19 cellular contexts compared by ENCODE assay signal in genomic region chr3:99413504-99413903, GRCh38.
DNase-seq lines count a peak whose midpoint lies in the region; ATAC-seq, FAIRE-seq and TF ChIP-seq lines count a peak whose summit lies in the region.
"Had no signal": no experiment of that assay in that cellular context is flagged by ENCODE, and none has a peak within 500 bp of the region (broad histone marks: within the 10 kb centered on the region; RNA-seq: fewer than 3 reads in every experiment).

No MANE protein-coding gene starts in this region.

- H3K27me3 ChIP-seq in HepG2 (ENCODE audit: control insufficient read depth in 1 of 2, insufficient read depth in 2 of 2, low read length in 2 of 2): no peaks in the 10 kb centered on the region
- no peaks in the 10 kb centered on the region for H3K27me3 ChIP-seq in esophagus muscularis mucosa
- H3K27me3 ChIP-seq: BLaER1 treated with 17β-estradiol and CSF1 and Interleukin-3, amounts not matched to agents 10 nM and 100 nM; esophagus squamous epithelium; tibial nerve had no signal

- no peak for TF ChIP-seq CTCF in RWPE1 (conservative IDR thresholded peaks at IDR 0.05; ENCODE audit: low read depth)
- TF ChIP-seq CTCF in epithelial cell of esophagus (IDR thresholded peaks at IDR 0.05; ENCODE audit: insufficient read depth, low read depth, low read length, missing control alignments): no peak
- no peak for TF ChIP-seq CTCF in HepG2 (CRISPR knock-in tag; IDR thresholded peaks at IDR 0.05)
- TF ChIP-seq CTCF in esophagus muscularis mucosa (IDR thresholded peaks at IDR 0.05): no peak

- no peak for TF ChIP-seq POLR2A in HepG2 (IDR thresholded peaks at IDR 0.05; ENCODE audit: insufficient read depth in 1 of 2, low read depth in 2 of 2, low read length in 2 of 2)
- TF ChIP-seq POLR2A in esophagus muscularis mucosa (IDR thresholded peaks at IDR 0.05; ENCODE audit: low read depth): no peak

- H3K9me3 ChIP-seq in HepG2 (ENCODE audit: low read length) (no peaks in the 10 kb centered on the region), esophagus muscularis mucosa (no peaks in the 10 kb centered on the region)
- H3K9me3 ChIP-seq: BLaER1 treated with 17β-estradiol and CSF1 and Interleukin-3, amounts not matched to agents 10 nM and 100 nM; esophagus squamous epithelium; psoas muscle; tibial nerve had no signal

- no peak for TF ChIP-seq RAD21 in HepG2 (CRISPR knock-in tag; IDR thresholded peaks at IDR 0.05)

- 0% methylated on average over 1 of the region's 1 CpG for WGBS in HepG2 (ENCODE audit: low lambda C conversion rate)
- WGBS in esophagus muscularis mucosa: 72% methylated on average over 1 of the region's 1 CpG

- H4K20me1 ChIP-seq in HepG2 (ENCODE audit: insufficient read depth, low read length): no peaks in the 10 kb centered on the region
- H4K20me1 ChIP-seq: BLaER1 treated with 17β-estradiol and CSF1 and Interleukin-3, amounts not matched to agents 10 nM and 100 nM had no signal

- no TSS peak for BruUV-seq in HepG2 (replicated peaks; lab: Mats Ljungman, UMichigan)

- ATAC-seq in HepG2 (no peak), GM19455 (IDR thresholded peaks at IDR 0.05; ENCODE audit: unreplicated experiment) (no peak), GM21786 (IDR thresholded peaks at IDR 0.05; ENCODE audit: unreplicated experiment) (no peak)
- ATAC-seq: activated CD8-positive, alpha-beta memory T cell treated with anti-CD3 and anti-CD28 coated beads, Interleukin-2, amount 10 ng/mL, durations not matched to agents 7 days and 5 days; psoas muscle had no signal

- H3K4me1 ChIP-seq in HepG2 (ENCODE audit: insufficient read depth, low read length) (no peaks in the 10 kb centered on the region), esophagus muscularis mucosa (no peaks in the 10 kb centered on the region)
- H3K4me1 ChIP-seq: esophagus squamous epithelium, psoas muscle had no signal

- H3K4me2 ChIP-seq in HepG2 (ENCODE audit: low read depth, low read length): no peak overlapping the region
- H3K4me2 ChIP-seq: BLaER1 treated with 17β-estradiol and CSF1 and Interleukin-3, amounts not matched to agents 10 nM and 100 nM had no signal

- no peak for FAIRE-seq in HepG2 (lab: Jason Lieb, UNC)
- FAIRE-seq: colon, GM12892 had no signal

- H3K36me3 ChIP-seq in HepG2 (replicated peaks in 1 of 2; ENCODE audit: control insufficient read depth in 1 of 2, insufficient read depth in 2 of 2, low read length in 2 of 2) (no peaks in the 10 kb centered on the region), esophagus muscularis mucosa (no peaks in the 10 kb centered on the region)
- H3K36me3 ChIP-seq: BLaER1 treated with 17β-estradiol and CSF1 and Interleukin-3, amounts not matched to agents 10 nM and 100 nM; esophagus squamous epithelium; tibial nerve had no signal

- CTCF ChIA-PET in RWPE1 (lab: Yijun Ruan, JAX) (no interaction called here), HepG2 (lab: Yijun Ruan, JAX; ENCODE audit: low intra/inter-chr PET ratio, low total read pairs) (no interaction called here)

- POLR2A ChIA-PET in RWPE1 (lab: Yijun Ruan, JAX; ENCODE audit: low non-redundant PET) (no interaction called here), HepG2 (lab: Yijun Ruan, JAX) (no interaction called here)

- TF ChIP-seq EP300 in HepG2 (IDR thresholded peaks at IDR 0.05; ENCODE audit: low read depth in 2 of 2, low read length in 2 of 2) (no peak), HepG2 (CRISPR knock-in tag; IDR thresholded peaks at IDR 0.05; ENCODE audit: borderline replicate concordance) (no peak), esophagus muscularis mucosa (IDR thresholded peaks at IDR 0.05) (no peak)

- intact Hi-C loops in HepG2 (cut with micrococcal nuclease; ENCODE audit: unreplicated experiment) (no loop called here), esophagus muscularis mucosa (cut with DNase I) (no loop called here)

- H3K4me3 ChIP-seq in epithelial cell of esophagus (ENCODE audit: low read length): no peak overlapping the region
- H3K4me3 ChIP-seq in HepG2 (replicated peaks in 1 of 3; ENCODE audit: insufficient read depth in 1 of 3, low read depth in 2 of 3, low read length in 3 of 3): no peak overlapping the region
- H3K4me3 ChIP-seq in esophagus muscularis mucosa: no peak overlapping the region
- H3K4me3 ChIP-seq: BLaER1 treated with 17β-estradiol and CSF1 and Interleukin-3, amounts not matched to agents 10 nM and 100 nM; esophagus squamous epithelium; psoas muscle; tibial nerve had no signal

- no peak overlapping the region for H3K9ac ChIP-seq in HepG2 (ENCODE audit: insufficient read depth, low read depth, low read length)
- H3K9ac ChIP-seq: BLaER1 treated with 17β-estradiol and CSF1 and Interleukin-3, amounts not matched to agents 10 nM and 100 nM had no signal

- no peaks in the 10 kb centered on the region for H3K79me2 ChIP-seq in HepG2 (ENCODE audit: insufficient read depth, low read length)

- DNase-seq in Daoy (ENCODE audit: low read depth) (peak; percentile 3), RWPE1 (ENCODE audit: low spot score) (peak; percentile 20), epithelial cell of esophagus (ENCODE audit: low read depth) (peak; percentile 13), myocyte (ENCODE audit: low read depth) (peak; percentile 60), HepG2 (ENCODE audit: low spot score) (no peak), esophagus muscularis mucosa (ENCODE audit: extremely low spot score) (no peak)
- DNase-seq: activated CD8-positive, alpha-beta memory T cell treated with anti-CD3 and anti-CD28 coated beads, Interleukin-2, amount 10 ng/mL, durations not matched to agents 7 days and 5 days; activated naive CD8-positive, alpha-beta T cell treated with anti-CD3 and anti-CD28 coated beads for 36 hours; DMS79; esophagus squamous epithelium; NCI-H2227 treated with DMSO at 0.1 percent for 48 hours; psoas muscle; stimulated activated CD8-positive, alpha-beta memory T cell treated with anti-CD3 and anti-CD28 coated beads, Interleukin-4, amount 100 ng/mL, for 48 hours had no signal

- in situ Hi-C loops in HepG2 (cut with HindIII; ENCODE audit: extremely low pct_ligation_motif_present, low pct_unique_long_range_greater_than_20kb): no loop called here

- H2AFZ ChIP-seq in HepG2 (ENCODE audit: low read length): no peak overlapping the region

- H3K27ac ChIP-seq in RWPE1 (no peak overlapping the region), HepG2 (ENCODE audit: extremely low read length, insufficient read depth, low read length) (no peak overlapping the region), esophagus muscularis mucosa (replicated peaks in 1 of 4) (no peak overlapping the region)
- H3K27ac ChIP-seq: BLaER1 treated with 17β-estradiol and CSF1 and Interleukin-3, amounts not matched to agents 10 nM and 100 nM; esophagus squamous epithelium; psoas muscle; tibial nerve had no signal

TF ChIP-seq in HepG2, 621 proteins besides CTCF, POLR2A, EP300 and RAD21 (continues in another document):
- TF ChIP-seq IKZF5 (CRISPR knock-in tag; IDR thresholded peaks at IDR 0.05) (no peak), U2AF2 (IDR thresholded peaks at IDR 0.05; ENCODE audit: low read depth, low read length) (no peak), MED8 (CRISPR knock-in tag; IDR thresholded peaks at IDR 0.05; ENCODE audit: insufficient replicate concordance) (no peak), MEF2D (CRISPR knock-in tag; IDR thresholded peaks at IDR 0.05) (no peak), KDM5B (CRISPR knock-in tag; IDR thresholded peaks at IDR 0.05; ENCODE audit: borderline replicate concordance) (no peak), HHEX (CRISPR knock-in tag; IDR thresholded peaks at IDR 0.05) (no peak), ZNF414 (CRISPR knock-in tag; IDR thresholded peaks at IDR 0.05) (no peak)

Comparison
In these comparisons a context has a peak if more than half of its experiments do, and no peak if none do; other contexts are left out.
1. DNase-seq: peak in Daoy (single experiment), RWPE1 (single experiment), epithelial cell of esophagus (single experiment) and myocyte (single experiment); none in HepG2 (single experiment) and esophagus muscularis mucosa (single experiment).